In genomic region chr6:144279484-144280150, GRCh38 we compare ENCODE assay signal across 20 cellular contexts.
"Had no signal": no experiment of that assay in that cellular context is flagged by ENCODE, and none has a peak within 500 bp of the region (broad histone marks: within the 10 kb centered on the region; RNA-seq: fewer than 3 reads in every experiment).

No MANE protein-coding gene starts in this region.

- H3K27ac ChIP-seq: epithelial cell of prostate, esophagus muscularis mucosa, gastrocnemius medialis, heart right ventricle, neural progenitor cell, ovary, right atrium auricular region, testis, tibial nerve, upper lobe of right lung, vagina had no signal

- H3K4me1 ChIP-seq: testis, vagina had no signal

- H3K9me3 Mint-ChIP-seq: effector memory CD8-positive, alpha-beta T cell; natural killer cell treated with Interleukin-12 subunit alpha and Interleukin-12 subunit beta and Interleukin-15 and Interleukin-18, amount 100 ng/mL, for 72 hours had no signal

- H3K27me3 ChIP-seq: esophagus muscularis mucosa, gastrocnemius medialis, heart right ventricle, neural progenitor cell, ovary, right atrium auricular region, testis, tibial nerve, upper lobe of right lung, vagina had no signal

- H3K4me3 Mint-ChIP-seq: effector memory CD8-positive, alpha-beta T cell; natural killer cell treated with Interleukin-12 subunit alpha and Interleukin-12 subunit beta and Interleukin-15 and Interleukin-18, amount 100 ng/mL, for 72 hours; neural progenitor cell had no signal

- DNase-seq: effector memory CD8-positive, alpha-beta T cell; gastrocnemius medialis; heart right ventricle; hypothalamus; midbrain; nucleus accumbens; ovary; small intestine; stimulated activated CD4-positive, alpha-beta T cell treated with anti-CD3 and anti-CD28 coated beads, Interleukin-12 subunit alpha, Interleukin-12 subunit beta, amount 100 ng/mL, for 4 hours; stimulated activated CD4-positive, alpha-beta T cell treated with anti-CD3 and anti-CD28 coated beads, Interleukin-2, amount 100 ng/mL, for 48 hours; stimulated activated naive CD4-positive, alpha-beta T cell treated with Interleukin-2 at 50 U/mL for 16 hours; testis; upper lobe of right lung had no signal

- H3K27ac Mint-ChIP-seq: effector memory CD8-positive, alpha-beta T cell; natural killer cell treated with Interleukin-12 subunit alpha and Interleukin-12 subunit beta and Interleukin-15 and Interleukin-18, amount 100 ng/mL, for 72 hours; neural progenitor cell had no signal

- H3K4me2 ChIP-seq: neural progenitor cell had no signal

- H3K9me3 ChIP-seq: esophagus muscularis mucosa, gastrocnemius medialis, heart right ventricle, ovary, right atrium auricular region, testis, tibial nerve, upper lobe of right lung, vagina had no signal

- H3K4me3 ChIP-seq: esophagus muscularis mucosa, gastrocnemius medialis, heart right ventricle, neural progenitor cell, ovary, right atrium auricular region, testis, tibial nerve, upper lobe of right lung, vagina had no signal

- H3K36me3 Mint-ChIP-seq: natural killer cell treated with Interleukin-12 subunit alpha and Interleukin-12 subunit beta and Interleukin-15 and Interleukin-18, amount 100 ng/mL, for 72 hours had no signal

- H3K36me3 ChIP-seq: esophagus muscularis mucosa, gastrocnemius medialis, heart right ventricle, neural progenitor cell, ovary, right atrium auricular region, tibial nerve, upper lobe of right lung, vagina had no signal

- H3K27me3 Mint-ChIP-seq: effector memory CD8-positive, alpha-beta T cell; natural killer cell treated with Interleukin-12 subunit alpha and Interleukin-12 subunit beta and Interleukin-15 and Interleukin-18, amount 100 ng/mL, for 72 hours had no signal

- H3K9ac ChIP-seq: neural progenitor cell had no signal

- ATAC-seq: effector memory CD8-positive, alpha-beta T cell; gastrocnemius medialis; heart right ventricle; natural killer cell treated with Interleukin-12 subunit alpha and Interleukin-12 subunit beta and Interleukin-15 and Interleukin-18, amount 100 ng/mL, for 72 hours; upper lobe of right lung had no signal

- H2AFZ ChIP-seq: neural progenitor cell had no signal
